In the genomic region with DNA sequence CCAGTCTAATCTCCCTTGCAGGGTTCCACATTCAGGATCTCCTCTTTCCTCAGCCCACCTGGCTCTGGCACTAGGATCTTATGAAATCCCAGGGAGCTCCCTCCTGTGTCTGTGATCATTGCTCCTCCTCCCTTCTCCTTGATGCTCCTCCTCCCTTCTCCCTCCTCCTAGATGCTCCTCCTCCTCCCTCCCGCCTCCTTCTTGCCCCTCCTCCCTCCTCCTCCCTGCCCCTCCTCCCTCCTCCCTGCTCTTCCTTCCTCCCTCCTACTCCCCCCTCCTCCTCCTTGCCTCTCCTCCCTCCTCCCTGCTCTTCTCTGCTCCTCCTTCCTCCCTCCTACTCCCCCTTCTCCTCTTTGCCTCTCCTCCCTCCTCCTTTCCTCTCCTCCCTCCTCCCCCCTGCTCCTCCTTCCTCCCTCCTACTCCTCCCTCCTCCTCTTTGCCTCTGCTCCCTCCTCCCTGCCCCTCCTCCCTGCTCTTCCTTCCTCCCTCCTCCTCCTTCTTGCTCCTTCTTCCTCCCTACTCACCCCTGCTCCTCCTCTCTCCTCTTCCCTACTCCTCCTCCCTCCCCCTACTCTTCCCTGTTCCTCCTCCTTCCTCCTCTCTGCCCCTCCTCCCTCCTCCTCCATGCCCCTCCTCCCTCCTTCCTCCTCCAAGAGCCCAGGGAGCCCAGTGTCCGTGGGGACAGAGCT, we compare ENCODE assay signal across 1 cellular context.
A peak's percentile ranks its signal among the peaks of the same experiment; 100 is the strongest.
TF ChIP-seq lines count a peak whose summit lies in the region.

No MANE protein-coding gene starts in this region.

TF ChIP-seq in GM12878, 131 proteins besides CTCF, POLR2A, EP300 and RAD21:
- no peak for TF ChIP-seq ZNF217 (IDR thresholded peaks at IDR 0.05)
- no peak for TF ChIP-seq ZBTB4 (CRISPR knock-in tag; IDR thresholded peaks at IDR 0.05)
- no peak for TF ChIP-seq FOS (IDR thresholded peaks at IDR 0.05; ENCODE audit: borderline replicate concordance, extremely low read depth, insufficient read length)
- no peak for TF ChIP-seq SP1 (IDR thresholded peaks at IDR 0.05; ENCODE audit: low read depth, low read length)
- no peak for TF ChIP-seq LARP7 (IDR thresholded peaks at IDR 0.05)
- TF ChIP-seq MEF2A (IDR thresholded peaks at IDR 0.05; ENCODE audit: insufficient read depth, low read depth, low read length), result no peak
- no peak for TF ChIP-seq ZBTB33 (IDR thresholded peaks at IDR 0.05)
- TF ChIP-seq ELK1 (IDR thresholded peaks at IDR 0.05; ENCODE audit: low read depth, low read length), result no peak
- no peak for TF ChIP-seq DPF2 (IDR thresholded peaks at IDR 0.05)
- TF ChIP-seq SUZ12 (IDR thresholded peaks at IDR 0.05; ENCODE audit: unreplicated experiment), result no peak
- no peak for TF ChIP-seq CREM (IDR thresholded peaks at IDR 0.05; ENCODE audit: low read depth)
- TF ChIP-seq RELA (IDR thresholded peaks at IDR 0.05; ENCODE audit: borderline replicate concordance, partially characterized antibody), result no peak
- TF ChIP-seq RB1 (IDR thresholded peaks at IDR 0.05; ENCODE audit: borderline replicate concordance), result no peak
- no peak for TF ChIP-seq KLF5 (IDR thresholded peaks at IDR 0.05; ENCODE audit: partially characterized antibody)
- TF ChIP-seq TARDBP (IDR thresholded peaks at IDR 0.05; ENCODE audit: borderline replicate concordance), result no peak
- TF ChIP-seq PKNOX1 (IDR thresholded peaks at IDR 0.05), result peak; percentile 42; the same call in 1 of the 2 replicates
- TF ChIP-seq NFXL1 (IDR thresholded peaks at IDR 0.05; ENCODE audit: borderline replicate concordance), result peak; percentile 93
- TF ChIP-seq HDGF (IDR thresholded peaks at IDR 0.05), result no peak; the same call in 1 of the 2 replicates
- no peak for TF ChIP-seq CEBPZ (IDR thresholded peaks at IDR 0.05; ENCODE audit: low read depth, low read length)
- TF ChIP-seq MTA3 (IDR thresholded peaks at IDR 0.05; ENCODE audit: borderline replicate concordance, low read length), result no peak
- TF ChIP-seq IKZF2 (IDR thresholded peaks at IDR 0.05), result 0 out of 4 replicates have a peak, but pooled peaks of 1 of the 2 experiments have one; percentile 27
- no peak for TF ChIP-seq ZNF384 (IDR thresholded peaks at IDR 0.05; ENCODE audit: borderline replicate concordance, low read depth, low read length)
